In the genomic region with DNA sequence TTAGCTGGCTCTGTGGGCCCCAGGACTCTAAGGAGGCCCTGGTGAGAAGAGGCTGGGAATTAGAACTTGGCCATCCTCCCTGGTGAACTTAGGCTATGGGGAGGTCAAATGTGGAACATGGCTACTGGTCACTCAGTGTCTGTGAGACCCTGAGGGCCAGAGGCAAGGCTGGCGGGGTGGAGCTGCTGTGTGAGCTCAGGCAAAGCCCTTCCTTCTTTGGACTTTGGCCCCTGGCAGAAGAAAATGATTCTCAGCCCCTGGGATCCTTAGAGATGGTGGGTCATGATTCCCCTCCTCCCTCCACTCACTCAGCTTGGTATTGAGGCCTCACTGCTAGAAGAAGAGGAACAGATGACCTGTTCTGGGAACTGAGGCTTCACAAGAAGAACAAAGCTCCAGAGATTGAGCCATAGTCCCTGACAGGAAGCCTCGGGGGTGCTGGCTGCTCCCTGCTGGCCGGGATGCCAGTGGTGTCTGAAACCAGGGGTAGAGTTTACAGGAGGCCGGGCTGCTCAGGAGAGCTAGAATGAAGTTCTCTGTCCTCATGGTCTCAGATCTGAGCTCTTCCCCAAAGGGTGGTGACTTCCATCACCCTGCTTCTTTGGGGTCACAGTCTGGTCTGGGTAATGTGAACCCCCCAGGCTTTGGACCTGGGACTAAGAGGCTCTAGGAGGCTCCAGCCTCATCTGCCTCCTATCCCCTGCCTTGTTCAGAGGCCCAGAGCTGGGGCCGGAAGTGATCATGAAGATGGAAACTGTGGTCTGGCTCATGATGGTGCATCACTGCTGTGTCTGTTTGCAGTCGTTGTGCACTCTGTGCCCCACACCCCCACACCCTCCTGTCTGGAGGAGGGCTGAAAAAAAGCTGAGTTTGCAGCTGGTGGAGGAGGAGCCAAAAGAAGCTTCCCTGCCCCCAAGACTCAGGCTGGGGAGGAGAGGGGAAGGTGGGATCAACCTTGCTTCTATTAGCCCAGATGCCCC, we compare ENCODE assay signal across 8 cellular contexts. TPM values are rescaled to one million over a fixed set of nuclear protein-coding genes. Genes with fewer than 3 reads are reported as not detected.
DNase-seq lines count a peak whose midpoint lies in the region; ATAC-seq and TF ChIP-seq lines count a peak whose summit lies in the region.

No MANE protein-coding gene starts in this region.

- peak overlapping the region; percentile 41 for H3K4me3 ChIP-seq in A673 (ENCODE audit: low read depth, low read length, poor library complexity, severe bottlenecking)
- H3K4me3 ChIP-seq in coronary artery = peak overlapping the region; percentile 64

- CTCF ChIA-PET in A673 (lab: Charles Lee) = interaction anchor here (1.2 kb wide), 1 partner anchor 10 kb away, joined by 3 read pairs; no protein-coding TSS in a partner anchor

- TSS peak; percentile 29 for BruUV-seq in A673 (replicated peaks; lab: Mats Ljungman, UMichigan)

- intact Hi-C loops in A673 (cut with micrococcal nuclease; ENCODE audit: unreplicated experiment) = loop anchor here (10.0 kb wide), 1 partner anchor 496 kb away; no protein-coding TSS in a partner anchor

- H3K27me3 ChIP-seq in A673 (replicated peaks; ENCODE audit: insufficient read depth, low read depth, low read length, poor library complexity) = no peaks in the 10 kb centered on the region

- peak; percentile 59 for ATAC-seq in GM19372 (IDR thresholded peaks at IDR 0.05; ENCODE audit: low read depth, unreplicated experiment)

- POLR2A ChIA-PET in A673 (lab: Charles Lee; ENCODE audit: low non-redundant PET) = interaction anchor here (1.9 to 2.7 kb wide), 2 partner anchors 9 kb away, joined by 7 to 18 read pairs; a partner anchor contains a TSS

- H3K9me3 ChIP-seq in A673 (ENCODE audit: low read depth, low read length, poor library complexity, severe bottlenecking) = no peaks in the 10 kb centered on the region

- H3K36me3 ChIP-seq in A673 (ENCODE audit: insufficient read depth, low read length, poor library complexity, severe bottlenecking) = peaks cover 9% of the 10 kb centered on the region

- DNase-seq in A673 (ENCODE audit: low spot score) (peak; percentile 50), HT-29 (ENCODE audit: low spot score) (peak; percentile 80), coronary artery (ENCODE audit: low spot score) (peak; percentile 87), midbrain (lab: John Stamatoyannopoulos, UW) (peak; percentile 29), T1000 (lab: John Stamatoyannopoulos, UW) (no peak)
- peak; percentile 84 for DNase-seq in activated CD4-positive, alpha-beta T cell treated with anti-CD3 and anti-CD28 coated beads for 1 hour
- peak; percentile 68 for DNase-seq in stimulated activated CD8-positive, alpha-beta memory T cell treated with anti-CD3 and anti-CD28 coated beads, Interleukin-7, amount 100 ng/mL, for 24 hours (ENCODE audit: low read depth)

- peak overlapping the region; percentile 98 for H3K27ac ChIP-seq in A673 (ENCODE audit: low read depth, low read length, poor library complexity, severe bottlenecking)
- H3K27ac ChIP-seq in coronary artery = peak overlapping the region; percentile 100

- 0 out of 2 replicates have a peak, but pooled peaks have one; percentile 21 for TF ChIP-seq CTCF in A673 (conservative IDR thresholded peaks at IDR 0.05; ENCODE audit: low read depth, low read length)
- TF ChIP-seq CTCF in coronary artery (IDR thresholded peaks at IDR 0.05) = no peak

- H3K4me1 ChIP-seq in A673 (ENCODE audit: insufficient read depth, low read length, poor library complexity, severe bottlenecking) = peaks cover 55% of the 10 kb centered on the region

RNA-seq across cellular contexts. Expression of a gene that starts 0.9 kb away (rescaled TPM):
- total RNA-seq in A673 (2021) = 10.3 and 12.6 TPM in 2 replicates
- 16.4 and 18.0 TPM in 2 replicates for total RNA-seq in HT-29 (2014; rRNA removed; shearing (Covaris generic))

RNA-seq across cellular contexts. Expression of a gene that starts 2.1 kb away (rescaled TPM):
- 0.44 and 0.54 TPM in 2 replicates for total RNA-seq in A673 (2021)
- 3.4 and 10.4 TPM in 2 replicates for total RNA-seq in HT-29 (2014; rRNA removed; shearing (Covaris generic))

RNA-seq across cellular contexts. Expression of a gene that starts 9.1 kb away (rescaled TPM):
- total RNA-seq in A673 (2021) = 10.8 and 15.6 TPM in 2 replicates
- total RNA-seq in HT-29 (2014; rRNA removed; shearing (Covaris generic)) = 135 and 137 TPM in 2 replicates

RNA-seq across cellular contexts. Expression of a gene that starts 21.3 kb away (rescaled TPM):
- not detected in 2 replicates for total RNA-seq in A673 (2021)
- 0.31 and 0.33 TPM in 2 replicates for total RNA-seq in HT-29 (2014; rRNA removed; shearing (Covaris generic))

RNA-seq across cellular contexts. Expression of a gene that starts 33.8 kb away (rescaled TPM):
- 2.3 and 3.2 TPM in 2 replicates for total RNA-seq in A673 (2021)
- 0.16 and 0.18 TPM in 2 replicates for total RNA-seq in HT-29 (2014; rRNA removed; shearing (Covaris generic))
